ENCODE assay signal across 8 cellular contexts in the genomic region with DNA sequence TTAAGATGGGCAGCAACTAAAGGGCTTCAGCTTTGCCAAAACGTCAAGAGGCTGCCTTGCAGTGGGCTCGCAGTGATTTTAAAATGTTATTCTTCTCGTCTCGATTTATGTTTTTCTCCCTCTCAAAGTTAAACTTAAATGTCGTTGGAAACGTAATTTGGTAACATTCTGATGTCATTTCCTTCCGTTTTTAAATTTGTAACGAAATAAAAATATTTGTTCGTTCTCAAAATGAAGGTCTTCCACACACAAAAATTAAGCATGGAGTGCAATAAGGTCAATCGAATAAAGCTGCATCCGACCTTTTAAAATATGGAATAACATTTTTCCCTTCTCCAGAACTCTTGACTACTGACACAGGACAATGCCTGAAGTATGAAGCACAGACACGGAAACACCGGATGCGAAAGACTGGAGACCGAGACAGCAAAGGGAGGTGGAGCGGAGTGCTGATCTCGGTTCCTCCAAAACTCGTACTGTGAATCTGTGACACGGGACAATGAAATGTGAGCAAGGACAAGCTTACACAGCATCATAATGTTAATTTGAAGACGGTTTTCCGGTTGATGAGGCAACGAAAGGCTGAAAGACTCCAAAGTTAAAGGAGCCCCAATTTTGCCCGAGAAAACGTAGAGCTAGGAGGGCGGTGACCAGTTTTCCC. TPM values are rescaled to one million over a fixed set of nuclear protein-coding genes. Genes with fewer than 3 reads are reported as not detected.
A peak's percentile ranks its signal among the peaks of the same experiment; 100 is the strongest.
DNase-seq lines count a peak whose midpoint lies in the region; ATAC-seq and TF ChIP-seq lines count a peak whose summit lies in the region.

No MANE protein-coding gene starts in this region.

- no peaks in the 10 kb centered on the region for H3K27me3 ChIP-seq in CD4-positive, alpha-beta memory T cell (ENCODE audit: insufficient read depth, low read length)
- no peaks in the 10 kb centered on the region for H3K27me3 ChIP-seq in IMR-90 (ENCODE audit: control insufficient read depth, insufficient read depth, low read length)

- TF ChIP-seq CTCF in IMR-90 (conservative IDR thresholded peaks at IDR 0.05; ENCODE audit: low read depth, low read length) = no peak

- H3K14ac ChIP-seq in IMR-90 (replicated peaks; ENCODE audit: low read depth, low read length) = peak overlapping the region; percentile 97

- H3K4me3 Mint-ChIP-seq in CD4-positive, alpha-beta memory T cell = peak overlapping the region; percentile 94 to 100 (median 98)
- H3K4me3 Mint-ChIP-seq in T-helper 17 cell = peak overlapping the region; percentile 99
- peak overlapping the region; percentile 95 to 100 for H3K4me3 Mint-ChIP-seq in stimulated activated naive CD8-positive, alpha-beta T cell treated with anti-CD3 and anti-CD28 coated beads, Interleukin-15, amount 100 ng/mL, for 72 hours

- H3K36me3 ChIP-seq in CD4-positive, alpha-beta memory T cell (ENCODE audit: insufficient read depth, low read length) = no peaks in the 10 kb centered on the region
- H3K36me3 ChIP-seq in IMR-90 (ENCODE audit: control insufficient read depth, insufficient read depth, low read length) = no peaks in the 10 kb centered on the region; the same call in 1 of the 2 replicates

- H3K4me3 ChIP-seq in CD4-positive, alpha-beta memory T cell (ENCODE audit: low read length in 2 of 2) = peak overlapping the region; percentile 91 to 92
- peak overlapping the region; percentile 93 for H3K4me3 ChIP-seq in IMR-90 (ENCODE audit: insufficient read depth, low read depth, low read length)

- no peaks in the 10 kb centered on the region for H3K9me3 ChIP-seq in CD4-positive, alpha-beta memory T cell (ENCODE audit: control insufficient read depth in 1 of 2, low read length in 2 of 2)
- no peaks in the 10 kb centered on the region for H3K9me3 ChIP-seq in IMR-90 (ENCODE audit: control insufficient read depth, insufficient read depth, low read length)
- no peaks in the 10 kb centered on the region for H3K9me3 ChIP-seq in T-helper 17 cell (ENCODE audit: control insufficient read depth, low read length, poor library complexity, severe bottlenecking)

- CTCF ChIA-PET in CD4-positive, alpha-beta memory T cell (lab: Charles Lee; ENCODE audit: partially characterized antibody) = interaction anchor here (0.9 to 2.5 kb wide), 9 partner anchors 8 to 292 kb away, joined by 3 to 18 read pairs (median 8); a partner anchor contains a TSS
- CTCF ChIA-PET in IMR-90 (lab: Yijun Ruan, JAX) = interaction anchor here (0.6 to 0.7 kb wide), 3 partner anchors 17 to 276 kb away, joined by 3 read pairs; no protein-coding TSS in a partner anchor

- TF ChIP-seq POLR2A in IMR-90 (IDR thresholded peaks at IDR 0.05; ENCODE audit: low read depth, low read length) = 0 out of 2 replicates have a peak, but pooled peaks have one; percentile 3

- ATAC-seq in GM19351 (IDR thresholded peaks at IDR 0.05; ENCODE audit: unreplicated experiment) (peak; percentile 36), IMR-90 (ENCODE audit: low read depth) (peak; percentile 32), T-helper 17 cell (peak; percentile 34), left colon (peak; percentile 64)
- peak; percentile 35 for ATAC-seq in stimulated activated naive CD8-positive, alpha-beta T cell treated with anti-CD3 and anti-CD28 coated beads, Interleukin-15, amount 100 ng/mL, for 72 hours

- peak overlapping the region; percentile 4; the same call in 1 of the 2 replicates for H2BK20ac ChIP-seq in IMR-90 (ENCODE audit: low read depth, low read length)

- TF ChIP-seq RAD21 in IMR-90 (IDR thresholded peaks at IDR 0.05; ENCODE audit: low read length) = no peak

- H3K18ac ChIP-seq in IMR-90 (ENCODE audit: low read depth, low read length) = no peak overlapping the region

- H3K4me1 ChIP-seq in CD4-positive, alpha-beta memory T cell (ENCODE audit: insufficient read depth, low read length) = peaks cover 40% of the 10 kb centered on the region
- no peaks in the 10 kb centered on the region for H3K4me1 ChIP-seq in IMR-90 (ENCODE audit: control insufficient read depth, insufficient read depth, low read length)

- peak overlapping the region; percentile 58 for H3K4me2 ChIP-seq in IMR-90 (ENCODE audit: low read depth, low read length)

- H4K8ac ChIP-seq in IMR-90 (ENCODE audit: low read depth in 2 of 2, low read length in 2 of 2) = peak overlapping the region; percentile 62 to 94

- peak overlapping the region; percentile 56; the same call in 1 of the 2 replicates for H2AK5ac ChIP-seq in IMR-90 (ENCODE audit: low read depth, low read length)

- H3K56ac ChIP-seq in IMR-90 (ENCODE audit: extremely low read depth, insufficient read depth, low read length) = peak overlapping the region; percentile 91

- H4K20me1 ChIP-seq in IMR-90 (ENCODE audit: insufficient read depth, low read length) = peaks cover 12% of the 10 kb centered on the region; the same call in 1 of the 2 replicates

- POLR2A ChIA-PET in CD4-positive, alpha-beta memory T cell (lab: Charles Lee; ENCODE audit: partially characterized antibody) = interaction anchor here (0.5 to 2.3 kb wide), 7 partner anchors 12 to 969 kb away, joined by 3 to 20 read pairs (median 5); a partner anchor contains a TSS
- POLR2A ChIA-PET in IMR-90 (lab: Charles Lee; ENCODE audit: unreplicated experiment) = interaction anchor here (1.0 kb wide), 1 partner anchor 15 kb away, joined by 4 read pairs; a partner anchor contains a TSS

- WGBS in IMR-90 (ENCODE audit: extremely low coverage in 2 of 2, insufficient read length in 1 of 2), 2 experiments = 0% methylated on average over 6 of the region's 25 CpGs; no CpG with 5 or more reads in 1 of the 2 experiments

- peaks cover 0 to 6% (median 0%) of the 10 kb centered on the region in 8 donors for H3K9me3 Mint-ChIP-seq in CD4-positive, alpha-beta memory T cell
- no peaks in the 10 kb centered on the region for H3K9me3 Mint-ChIP-seq in stimulated activated naive CD8-positive, alpha-beta T cell treated with anti-CD3 and anti-CD28 coated beads, Interleukin-15, amount 100 ng/mL, for 72 hours

- peaks cover 9 to 22% of the 10 kb centered on the region in 2 donors for H3K36me3 Mint-ChIP-seq in CD4-positive, alpha-beta memory T cell
- H3K36me3 Mint-ChIP-seq in T-helper 17 cell (ENCODE audit: low read depth) = peaks cover 5% of the 10 kb centered on the region

- in situ Hi-C loops in IMR-90 (cut with MboI; ENCODE audit: low sequenced_read_pairs) = no loop called here

- H4K91ac ChIP-seq in IMR-90 (ENCODE audit: insufficient read depth, low read depth, low read length) = peak overlapping the region; percentile 45; the same call in 1 of the 2 replicates

- H3K4ac ChIP-seq in IMR-90 (ENCODE audit: low read depth, low read length) = peak overlapping the region; percentile 83

- peaks cover 4% of the 10 kb centered on the region; the same call in 1 of the 2 replicates for H3K9me1 ChIP-seq in IMR-90 (ENCODE audit: insufficient read depth, low read length)

- H2AK9ac ChIP-seq in IMR-90 (replicated peaks; ENCODE audit: low read depth, low read length, poor library complexity) = peak overlapping the region; percentile 59

- dilution Hi-C loops in IMR-90 (cut with HindIII; ENCODE audit: low sequenced_read_pairs, unreplicated experiment) = no loop called here

- peak overlapping the region; percentile 97 for H2AFZ ChIP-seq in IMR-90 (replicated peaks; ENCODE audit: low read length, poor library complexity)

- peak; percentile 48 to 76 (median 60) for DNase-seq in CD4-positive, alpha-beta memory T cell
- DNase-seq in IMR-90 = peak; percentile 58
- DNase-seq in T-helper 17 cell = peak in 2 of 3 donors; percentile 21 to 32
- peak; percentile 27 for DNase-seq in dedifferentiated amniotic fluid mesenchymal stem cell (ENCODE audit: extremely low spot score)
- peak; percentile 40 to 47 for DNase-seq in left colon
- peak; percentile 25 to 31 for DNase-seq in stimulated activated naive CD8-positive, alpha-beta T cell treated with anti-CD3 and anti-CD28 coated beads, Interleukin-15, amount 100 ng/mL, for 72 hours
- no peak for DNase-seq in NCI-H1930 (lab: John Stamatoyannopoulos, UW)

- H3K27ac ChIP-seq in CD4-positive, alpha-beta memory T cell (ENCODE audit: low read depth, low read length) = peak overlapping the region; percentile 100
- peak overlapping the region; percentile 72 for H3K27ac ChIP-seq in IMR-90 (ENCODE audit: insufficient read depth, low read length)

- H3K79me1 ChIP-seq in IMR-90 (ENCODE audit: low read depth in 1 of 2, low read length in 2 of 2) = peaks cover 18 to 32% of the 10 kb centered on the region in 2 experiments; a peak in 3 of 4 replicates

- peak overlapping the region; percentile 71 for H2BK5ac ChIP-seq in IMR-90 (ENCODE audit: low read depth, low read length, poor library complexity, severe bottlenecking)

- peaks cover 4 to 8% of the 10 kb centered on the region in 2 donors for H3K27me3 Mint-ChIP-seq in CD4-positive, alpha-beta memory T cell
- no peaks in the 10 kb centered on the region for H3K27me3 Mint-ChIP-seq in T-helper 17 cell
- peaks cover 14% of the 10 kb centered on the region for H3K27me3 Mint-ChIP-seq in stimulated activated naive CD8-positive, alpha-beta T cell treated with anti-CD3 and anti-CD28 coated beads, Interleukin-15, amount 100 ng/mL, for 72 hours

- intact Hi-C loops in CD4-positive, alpha-beta memory T cell (cut with micrococcal nuclease) = loop anchor here (5.0 kb wide), 1 partner anchor 1909 kb away; no protein-coding TSS in a partner anchor
- intact Hi-C loops in IMR-90 (cut with micrococcal nuclease) (no loop called here), left colon (cut with DNase I, micrococcal nuclease) (no loop called here)

- BruUV-seq in IMR-90 (replicated peaks; lab: Mats Ljungman, UMichigan) = TSS peak; percentile 62

- H3K27ac Mint-ChIP-seq in CD4-positive, alpha-beta memory T cell = peak overlapping the region; percentile 97 to 100 (median 98)
- H3K27ac Mint-ChIP-seq in T-helper 17 cell = peak overlapping the region; percentile 99
- peak overlapping the region; percentile 96 to 99 for H3K27ac Mint-ChIP-seq in stimulated activated naive CD8-positive, alpha-beta T cell treated with anti-CD3 and anti-CD28 coated beads, Interleukin-15, amount 100 ng/mL, for 72 hours

- no peak overlapping the region for H2BK15ac ChIP-seq in IMR-90 (ENCODE audit: low read depth, low read length)

- H2BK120ac ChIP-seq in IMR-90 (ENCODE audit: low read depth, low read length) = peak overlapping the region; percentile 55; the same call in 1 of the 2 replicates

- peak overlapping the region; percentile 84 for H3K9ac ChIP-seq in IMR-90 (ENCODE audit: low read depth, low read length)

- peak overlapping the region; percentile 4 for H4K5ac ChIP-seq in IMR-90 (ENCODE audit: low read depth, low read length)

- peaks cover 40 to 62% (median 50%) of the 10 kb centered on the region in 4 donors for H3K4me1 Mint-ChIP-seq in CD4-positive, alpha-beta memory T cell
- peaks cover 36% of the 10 kb centered on the region for H3K4me1 Mint-ChIP-seq in T-helper 17 cell
- H3K4me1 Mint-ChIP-seq in stimulated activated naive CD8-positive, alpha-beta T cell treated with anti-CD3 and anti-CD28 coated beads, Interleukin-15, amount 100 ng/mL, for 72 hours = peaks cover 47% of the 10 kb centered on the region

- peak overlapping the region; percentile 99 for H3K23ac ChIP-seq in IMR-90 (ENCODE audit: low read depth, low read length)

RNA-seq across cellular contexts. Expression of a gene that starts 0.8 kb away (rescaled TPM):
- 10 to 100 TPM; 18.9 to 19.1 TPM for total RNA-seq in CD4-positive, alpha-beta memory T cell
- polyA plus RNA-seq in CD4-positive, alpha-beta memory T cell = 10 to 100 TPM; 20.0 to 20.2 TPM
- total RNA-seq in IMR-90 (2012; rRNA removed) = 21.7 and 33.1 TPM in 2 replicates
- 7.4 and 9.4 TPM in 2 replicates for polyA plus RNA-seq in IMR-90 (2012; rRNA removed)
- 2.7 and 3.8 TPM in 2 replicates for polyA plus RNA-seq in IMR-90 (2012; cell fraction: cytosol; rRNA removed)
- polyA plus RNA-seq in IMR-90 (2012; cell fraction: nucleus; rRNA removed; ENCODE audit: low replicate concordance) = 1.9 and 5.4 TPM in 2 replicates
- 10 to 100 TPM; 27.2 to 38.6 TPM for total RNA-seq in T-helper 17 cell
- 10 to 100 TPM; 13.6 to 14.7 TPM for total RNA-seq in left colon

RNA-seq across cellular contexts. Expression of a gene that starts 15.0 kb away (rescaled TPM):
- 10 to 100 TPM; 42.9 to 43.3 TPM for total RNA-seq in CD4-positive, alpha-beta memory T cell
- 10 to 100 TPM in 1 of 2 donors, 1 to 10 TPM in 1; 7.7 to 18.8 TPM for polyA plus RNA-seq in CD4-positive, alpha-beta memory T cell
- total RNA-seq in IMR-90 (2012; rRNA removed) (50.7 and 61.4 TPM in 2 replicates), T-helper 17 cell (10 to 100 TPM; 68.6 to 69.6 TPM), left colon (10 to 100 TPM; 28.7 to 32.6 TPM)
- 25.2 and 29.7 TPM in 2 replicates for polyA plus RNA-seq in IMR-90 (2012; rRNA removed)
- 14.6 and 20.5 TPM in 2 replicates for polyA plus RNA-seq in IMR-90 (2012; cell fraction: cytosol; rRNA removed)
- 15.1 and 32.3 TPM in 2 replicates for polyA plus RNA-seq in IMR-90 (2012; cell fraction: nucleus; rRNA removed; ENCODE audit: low replicate concordance)

Comparison
In these comparisons a context has a peak if more than half of its experiments do, and no peak if none do; other contexts are left out.
1. DNase-seq: peak in CD4-positive, alpha-beta memory T cell (5 of 5), IMR-90 (single experiment), T-helper 17 cell (2 of 3), dedifferentiated amniotic fluid mesenchymal stem cell (single experiment), left colon (2 of 2) and stimulated activated naive CD8-positive, alpha-beta T cell treated with anti-CD3 and anti-CD28 coated beads, Interleukin-15, amount 100 ng/mL, for 72 hours (2 of 2); none in NCI-H1930 (0 of 2).
2. Peak in every context shown above with its lines, with median percentiles within 50 percentile points of each other: H3K27ac Mint-ChIP-seq, H3K4me3 Mint-ChIP-seq and ATAC-seq.